ENCODE assay signal across 14 cellular contexts in genomic region chr10:118343115-118343514, GRCh38. TPM values are rescaled to one million over a fixed set of nuclear protein-coding genes. Genes with fewer than 3 reads are reported as not detected.
DNase-seq lines count a peak whose midpoint lies in the region; ATAC-seq and TF ChIP-seq lines count a peak whose summit lies in the region.
"Had no signal": no experiment of that assay in that cellular context is flagged by ENCODE, and none has a peak within 500 bp of the region (broad histone marks: within the 10 kb centered on the region; RNA-seq: fewer than 3 reads in every experiment).

No MANE protein-coding gene starts in this region.

- peaks cover 17% of the 10 kb centered on the region for H3K36me3 Mint-ChIP-seq in stimulated activated naive CD8-positive, alpha-beta T cell treated with anti-CD3 and anti-CD28 coated beads, Interleukin-15, Interleukin-2, amounts not matched to agents 100 ng/mL and 50 ng/mL, for 24 hours (ENCODE audit: low read depth)

- H3K79me2 ChIP-seq in SU-DHL-6 (ENCODE audit: insufficient read depth, low read length), result peaks cover 32% of the 10 kb centered on the region

- no peaks in the 10 kb centered on the region for H4K20me1 ChIP-seq in SU-DHL-6 (ENCODE audit: low read depth, low read length)

- ATAC-seq in stimulated activated naive CD8-positive, alpha-beta T cell treated with anti-CD3 and anti-CD28 coated beads, Interleukin-15, Interleukin-2, amounts not matched to agents 100 U/mL and 50 U/mL, for 24 hours, result no peak
- ATAC-seq in GM21360 (IDR thresholded peaks at IDR 0.05; ENCODE audit: unreplicated experiment) (no peak), Right ventricle myocardium superior (ENCODE audit: poor library complexity) (no peak)

- peak overlapping the region; percentile 7 for H2AFZ ChIP-seq in SU-DHL-6 (ENCODE audit: low read depth, low read length, severe bottlenecking)

- no peaks in the 10 kb centered on the region for H3K9me2 ChIP-seq in SU-DHL-6 (replicated peaks; ENCODE audit: insufficient read depth, low read length)

- H3K9me3 ChIP-seq in SU-DHL-6 (ENCODE audit: insufficient read depth, low read length), result no peaks in the 10 kb centered on the region
- H3K9me3 ChIP-seq: mucosa of descending colon had no signal

- H3F3A ChIP-seq in SU-DHL-6 (ENCODE audit: insufficient read depth), result no peaks in the 10 kb centered on the region

- TF ChIP-seq CTCF in SU-DHL-6 (IDR thresholded peaks at IDR 0.05; ENCODE audit: insufficient read depth, low read length, poor library complexity, severe bottlenecking) (no peak), fibroblast of the aortic adventitia (IDR thresholded peaks at IDR 0.05; ENCODE audit: insufficient read depth, low read length) (no peak)

- H3K4me3 ChIP-seq in SU-DHL-6 (ENCODE audit: insufficient read depth, low read length, poor library complexity, severe bottlenecking), result no peak overlapping the region
- H3K4me3 ChIP-seq in fibroblast of the aortic adventitia (ENCODE audit: low read depth, low read length), result no peak overlapping the region

- H3K27ac ChIP-seq in SU-DHL-6 (ENCODE audit: low read depth, low read length) (no peak overlapping the region), substantia nigra (ENCODE audit: low read depth, low read length, poor library complexity, severe bottlenecking) (no peak overlapping the region)

- H3K4me2 ChIP-seq in SU-DHL-6 (ENCODE audit: low read depth, low read length, poor library complexity, severe bottlenecking), result peak overlapping the region; percentile 97

- H3K27me3 ChIP-seq in SU-DHL-6 (ENCODE audit: low read length), result no peaks in the 10 kb centered on the region

- intact Hi-C loops in Right ventricle myocardium superior (cut with DNase I), result no loop called here

- H3K27ac Mint-ChIP-seq in stimulated activated naive CD8-positive, alpha-beta T cell treated with anti-CD3 and anti-CD28 coated beads, Interleukin-15, Interleukin-2, amounts not matched to agents 100 ng/mL and 50 ng/mL, for 24 hours, result no peak overlapping the region

- peaks cover 3% of the 10 kb centered on the region for H3K27me3 Mint-ChIP-seq in stimulated activated naive CD8-positive, alpha-beta T cell treated with anti-CD3 and anti-CD28 coated beads, Interleukin-15, Interleukin-2, amounts not matched to agents 100 ng/mL and 50 ng/mL, for 24 hours

- H3K4me3 Mint-ChIP-seq in stimulated activated naive CD8-positive, alpha-beta T cell treated with anti-CD3 and anti-CD28 coated beads, Interleukin-15, Interleukin-2, amounts not matched to agents 100 ng/mL and 50 ng/mL, for 24 hours, result peak overlapping the region; percentile 52

- H3K9me3 Mint-ChIP-seq in stimulated activated naive CD8-positive, alpha-beta T cell treated with anti-CD3 and anti-CD28 coated beads, Interleukin-15, Interleukin-2, amounts not matched to agents 100 ng/mL and 50 ng/mL, for 24 hours, result no peaks in the 10 kb centered on the region

- DNase-seq in stimulated activated naive CD8-positive, alpha-beta T cell treated with anti-CD3 and anti-CD28 coated beads, Interleukin-15, Interleukin-2, amounts not matched to agents 100 U/mL and 50 U/mL, for 24 hours, result no peak
- DNase-seq in fibroblast of the aortic adventitia (ENCODE audit: low read depth), result peak; percentile 20
- DNase-seq in NCI-H82 treated with DMSO at 0.1 percent for 48 hours (lab: John Stamatoyannopoulos, UW; ENCODE audit: unreplicated experiment), result no peak
- no peak for DNase-seq in substantia nigra (lab: John Stamatoyannopoulos, UW)
- DNase-seq in Right ventricle myocardium superior, result no peak
- DNase-seq: Calu3; cerebellar nuclear complex; mucosa of descending colon; NCI-H2171; SIG-M5; stimulated activated naive CD4-positive, alpha-beta T cell had no signal

- peaks cover 52% of the 10 kb centered on the region for H3K4me1 Mint-ChIP-seq in stimulated activated naive CD8-positive, alpha-beta T cell treated with anti-CD3 and anti-CD28 coated beads, Interleukin-15, Interleukin-2, amounts not matched to agents 100 ng/mL and 50 ng/mL, for 24 hours (ENCODE audit: low read depth)

- no peaks in the 10 kb centered on the region for H3K36me3 ChIP-seq in SU-DHL-6 (ENCODE audit: low read length)

- no peak overlapping the region for H3K9ac ChIP-seq in SU-DHL-6 (ENCODE audit: low read length)

RNA-seq across cellular contexts. Expression of gene FAM204A, which starts 1.0 kb away (rescaled TPM):
- total RNA-seq in fibroblast of the aortic adventitia (ENCODE audit: low replicate concordance) (103 and 174 TPM in 2 replicates), Right ventricle myocardium superior (58.8 TPM)
